Comparison of ENCODE assay signal across 8 cellular contexts in genomic region chr19:45406165-45406956, GRCh38. TPM values are rescaled to one million over a fixed set of nuclear protein-coding genes. Genes with fewer than 3 reads are reported as not detected.
DNase-seq lines count a peak whose midpoint lies in the region; ATAC-seq and TF ChIP-seq lines count a peak whose summit lies in the region.

Gene POLR1G (plus strand): TSS chr19:45406644. CDS start chr19:45406697, 53 bp downstream.

- DNase-seq in DMS114 treated with DMSO at 0.1 percent for 48 hours (lab: John Stamatoyannopoulos, UW; ENCODE audit: unreplicated experiment) (peak; percentile 73), PC-3 (peak; percentile 73), epithelial cell of proximal tubule (ENCODE audit: low read depth) (peak; percentile 64)
- peak; percentile 80 for DNase-seq in activated T-cell treated with anti-CD3 and anti-CD28 coated beads, Interleukin-2, amount 50 U/mL, for 1 hour
- DNase-seq in stimulated activated CD8-positive, alpha-beta memory T cell treated with anti-CD3 and anti-CD28 coated beads, Interleukin-4, amount 100 ng/mL, for 4 hours (ENCODE audit: low read depth in 2 of 2, low spot score in 1 of 2) = peak; percentile 53 to 62

- H4K20me1 ChIP-seq in PC-3 (ENCODE audit: low read length) = no peaks in the 10 kb centered on the region

- H2AFZ ChIP-seq in PC-3 (ENCODE audit: low read length) = peak within 1 kb of the TSS; percentile 76

- peak within 1 kb of the TSS; percentile 95 for H3K9ac ChIP-seq in PC-3 (ENCODE audit: low read length)
- H3K9ac ChIP-seq in mucosa of rectum (ENCODE audit: low read depth in 1 of 2, low read length in 2 of 2) = peak within 1 kb of the TSS; percentile 77 to 90

- intact Hi-C loops in PC-3 (cut with micrococcal nuclease) = loop anchor here (2.0 kb wide), 1 partner anchor 30 kb away; no protein-coding TSS in a partner anchor

- peak; percentile 78 for ATAC-seq in GM21528 (IDR thresholded peaks at IDR 0.05; ENCODE audit: low FRiP score, unreplicated experiment)
- ATAC-seq in PC-3 = peak; percentile 52

- H3K4me3 ChIP-seq in PC-3 (ENCODE audit: low read length) (peak within 1 kb of the TSS; percentile 97), epithelial cell of proximal tubule (ENCODE audit: low read depth, low read length) (peak within 1 kb of the TSS; percentile 83), mucosa of rectum (ENCODE audit: low read length in 2 of 2) (peak within 1 kb of the TSS; percentile 94 to 96)

- peak within 1 kb of the TSS; percentile 92 for H3K27ac ChIP-seq in PC-3 (ENCODE audit: low read length)
- peak within 1 kb of the TSS; percentile 92 to 97 for H3K27ac ChIP-seq in mucosa of rectum (ENCODE audit: low read depth in 2 of 2, low read length in 2 of 2)

- H3K36me3 ChIP-seq in PC-3 (ENCODE audit: low read depth, low read length) (peaks cover 4% of the 10 kb centered on the region; the same call in 1 of the 2 replicates), mucosa of rectum (ENCODE audit: control insufficient read depth in 2 of 2, insufficient read depth in 2 of 2, low read length in 2 of 2) (peaks cover 0 to 1% of the 10 kb centered on the region in 2 donors)

- TF ChIP-seq EP300 in Ishikawa (IDR thresholded peaks at IDR 0.05; ENCODE audit: borderline replicate concordance) = peak; percentile 77; the same call in 1 of the 2 replicates

- H3K4me1 ChIP-seq in PC-3 (ENCODE audit: insufficient read depth, low read length) (peaks cover 24% of the 10 kb centered on the region; the same call in 1 of the 2 replicates), mucosa of rectum (ENCODE audit: control insufficient read depth in 2 of 2, insufficient read depth in 2 of 2, low read length in 2 of 2) (peaks cover 35 to 46% of the 10 kb centered on the region in 2 donors)

- H3K9me2 ChIP-seq in PC-3 (replicated peaks; ENCODE audit: low read length) = no peaks in the 10 kb centered on the region

- no peaks in the 10 kb centered on the region for H3K9me3 ChIP-seq in PC-3 (ENCODE audit: low read length)
- no peaks in the 10 kb centered on the region for H3K9me3 ChIP-seq in mucosa of rectum (ENCODE audit: control insufficient read depth in 2 of 2, low read length in 2 of 2)

- BruUV-seq in PC-3 (replicated peaks; lab: Mats Ljungman, UMichigan) = no TSS peak

- POLR2A ChIA-PET in PC-3 (lab: Charles Lee; ENCODE audit: unreplicated experiment) = no interaction called here

- TF ChIP-seq CTCF in PC-3 (conservative IDR thresholded peaks at IDR 0.05; ENCODE audit: low read depth, low read length) (no peak), epithelial cell of proximal tubule (conservative IDR thresholded peaks at IDR 0.05; ENCODE audit: low read depth, low read length) (no peak)

- TF ChIP-seq RAD21 in Ishikawa (IDR thresholded peaks at IDR 0.05; ENCODE audit: low read depth) = no peak

- H3K4me2 ChIP-seq in PC-3 (ENCODE audit: low read length) = peak within 1 kb of the TSS; percentile 84

- H3K27me3 ChIP-seq in PC-3 (ENCODE audit: low read length) (no peaks in the 10 kb centered on the region), mucosa of rectum (ENCODE audit: control insufficient read depth in 2 of 2, insufficient read depth in 2 of 2, low read length in 2 of 2) (no peaks in the 10 kb centered on the region)

- H3F3A ChIP-seq in PC-3 (ENCODE audit: low read length, unreplicated experiment) = no peaks in the 10 kb centered on the region

- CTCF ChIA-PET in PC-3 (lab: Charles Lee) = no interaction called here

- peaks cover 66% of the 10 kb centered on the region for H3K79me2 ChIP-seq in PC-3 (ENCODE audit: low read length)

TF ChIP-seq in Ishikawa, 13 proteins besides CTCF, POLR2A, EP300 and RAD21:
- TF ChIP-seq TAF1 (IDR thresholded peaks at IDR 0.05; ENCODE audit: low read depth) (peak; percentile 89), FOXM1 (IDR thresholded peaks at IDR 0.05; ENCODE audit: borderline replicate concordance, low read depth) (no peak), ZBTB7A (IDR thresholded peaks at IDR 0.05; ENCODE audit: low read depth) (0 out of 2 replicates have a peak, but pooled peaks have one; percentile 60), TCF12 (IDR thresholded peaks at IDR 0.05; ENCODE audit: low read depth) (peak; percentile 29; the same call in 1 of the 2 replicates), CEBPB (IDR thresholded peaks at IDR 0.05) (peak; percentile 31; the same call in 1 of the 2 replicates), EGR1 (IDR thresholded peaks at IDR 0.05) (no peak), YY1 (IDR thresholded peaks at IDR 0.05; ENCODE audit: low read depth) (peak; percentile 28; the same call in 1 of the 2 replicates), REST (IDR thresholded peaks at IDR 0.05; ENCODE audit: low read depth) (no peak), NFIC (IDR thresholded peaks at IDR 0.05) (no peak), TEAD4 (IDR thresholded peaks at IDR 0.05) (no peak), USF1 (IDR thresholded peaks at IDR 0.05) (peak; percentile 92), CREB1 (IDR thresholded peaks at IDR 0.05; ENCODE audit: low read depth) (0 out of 2 replicates have a peak, but pooled peaks have one; percentile 26)
- TF ChIP-seq, protein P1, sequence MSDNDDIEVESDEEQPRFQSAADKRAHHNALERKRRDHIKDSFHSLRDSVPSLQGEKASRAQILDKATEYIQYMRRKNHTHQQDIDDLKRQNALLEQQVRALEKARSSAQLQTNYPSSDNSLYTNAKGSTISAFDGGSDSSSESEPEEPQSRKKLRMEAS (IDR thresholded peaks at IDR 0.05) = peak; percentile 94
TF ChIP-seq in Ishikawa: peak in this region for 8.

RNA-seq across cellular contexts. Expression of gene POLR1G, which starts in this region (rescaled TPM):
- 25.9 and 43.0 TPM in 2 replicates for total RNA-seq in PC-3 (2014; rRNA removed)
- 14.5 and 30.7 TPM in 2 replicates for total RNA-seq in epithelial cell of proximal tubule

Comparison
In these comparisons a context has a peak if more than half of its experiments do, and no peak if none do; other contexts are left out.
1. Peak in every context shown above with its lines: DNase-seq, ATAC-seq, H3K4me3 ChIP-seq and H3K27ac ChIP-seq.